ENCODE assay signal across 10 cellular contexts in genomic region chr7:43756368-43757072, GRCh38. TPM values are rescaled to one million over a fixed set of nuclear protein-coding genes. Genes with fewer than 3 reads are reported as not detected.
DNase-seq lines count a peak whose midpoint lies in the region; ATAC-seq and TF ChIP-seq lines count a peak whose summit lies in the region.
"Had no signal": no experiment of that assay in that cellular context is flagged by ENCODE, and none has a peak within 500 bp of the region (broad histone marks: within the 10 kb centered on the region; RNA-seq: fewer than 3 reads in every experiment).

No MANE protein-coding gene starts in this region.

- no peak overlapping the region for H4K91ac ChIP-seq in trophoblast cell (ENCODE audit: low read depth, low read length)

- TF ChIP-seq CTCF in CD4-positive, alpha-beta T cell (IDR thresholded peaks at IDR 0.05), result no peak
- TF ChIP-seq CTCF in HFFc6 (IDR thresholded peaks at IDR 0.05) (no peak), thyroid gland (IDR thresholded peaks at IDR 0.05) (no peak)

- H3K4me3 Mint-ChIP-seq in CD4-positive, alpha-beta T cell, result peak overlapping the region; percentile 91
- H3K4me3 Mint-ChIP-seq in HFFc6, result peak overlapping the region; percentile 48
- peak overlapping the region; percentile 0 for H3K4me3 Mint-ChIP-seq in activated CD4-positive, alpha-beta memory T cell treated with anti-CD3 and anti-CD28 coated beads for 36 hours

- H3K36me3 ChIP-seq in trophoblast cell (ENCODE audit: control insufficient read depth in 1 of 2, insufficient read depth in 2 of 2, low read length in 2 of 2) (no peaks in the 10 kb centered on the region), thyroid gland (no peaks in the 10 kb centered on the region)

- no peaks in the 10 kb centered on the region for H3K9me3 Mint-ChIP-seq in CD4-positive, alpha-beta T cell
- no peaks in the 10 kb centered on the region for H3K9me3 Mint-ChIP-seq in HFFc6
- no peaks in the 10 kb centered on the region for H3K9me3 Mint-ChIP-seq in activated CD4-positive, alpha-beta memory T cell treated with anti-CD3 and anti-CD28 coated beads for 36 hours

- intact Hi-C loops in CD4-positive, alpha-beta T cell (cut with DNase I, micrococcal nuclease), result no loop called here
- intact Hi-C loops in activated CD4-positive, alpha-beta memory T cell treated with anti-CD3 and anti-CD28 coated beads for 36 hours (cut with micrococcal nuclease), result loop anchor here (1.0 kb wide), 1 partner anchor 21 kb away; no protein-coding TSS in a partner anchor
- intact Hi-C loops in thyroid gland (cut with DNase I), result no loop called here

- H3K79me1 ChIP-seq in trophoblast cell (ENCODE audit: low read length), result peaks cover 3% of the 10 kb centered on the region

- H2AFZ ChIP-seq in trophoblast cell (ENCODE audit: insufficient read depth, low read length, poor library complexity), result no peak overlapping the region

- no peak overlapping the region for H2BK12ac ChIP-seq in trophoblast cell (ENCODE audit: low read length)

- no peak overlapping the region for H3K23ac ChIP-seq in trophoblast cell (ENCODE audit: low read length)

- no peak overlapping the region for H4K8ac ChIP-seq in trophoblast cell (ENCODE audit: low read depth, low read length)

- H3K18ac ChIP-seq in trophoblast cell (ENCODE audit: low read length), result no peak overlapping the region

- WGBS in trophoblast cell (ENCODE audit: extremely low coverage, insufficient coverage, insufficient read length), result no CpG with 5 or more reads among the region's 1 CpG
- WGBS in thyroid gland, 2 donors, result 91% methylated on average over 1 of the region's 1 CpG

- H2AK5ac ChIP-seq in trophoblast cell (ENCODE audit: low read length), result no peak overlapping the region

- no peaks in the 10 kb centered on the region for H3K27me3 ChIP-seq in CD4-positive, alpha-beta T cell (ENCODE audit: control insufficient read depth, insufficient read depth, low read length)
- H3K27me3 ChIP-seq in trophoblast cell (ENCODE audit: insufficient read depth, low read length) (peaks cover 8% of the 10 kb centered on the region), thyroid gland (no peaks in the 10 kb centered on the region)

- peak overlapping the region; percentile 64 for H3K27ac Mint-ChIP-seq in CD4-positive, alpha-beta T cell
- H3K27ac Mint-ChIP-seq in HFFc6, result peak overlapping the region; percentile 68
- no peak overlapping the region for H3K27ac Mint-ChIP-seq in activated CD4-positive, alpha-beta memory T cell treated with anti-CD3 and anti-CD28 coated beads for 36 hours

- no peak overlapping the region for H3K27ac ChIP-seq in CD4-positive, alpha-beta T cell (ENCODE audit: low read depth, low read length)
- no peak overlapping the region for H3K27ac ChIP-seq in trophoblast cell (ENCODE audit: low read depth, low read length)
- no peak overlapping the region for H3K27ac ChIP-seq in thyroid gland

- DNase-seq in CD4-positive, alpha-beta T cell, result no peak
- DNase-seq in HFFc6 (peak; percentile 70), kidney glomerular epithelial cell (lab: John Stamatoyannopoulos, UW) (peak; percentile 29), trophoblast cell (no peak), COLO829 (ENCODE audit: low spot score) (no peak), thyroid gland (no peak)
- peak; percentile 55 for DNase-seq in activated CD4-positive, alpha-beta memory T cell treated with anti-CD3 and anti-CD28 coated beads for 36 hours
- DNase-seq in effector CD4-positive, alpha-beta T cell, result no peak

- CTCF ChIA-PET in CD4-positive, alpha-beta T cell (lab: Charles Lee), result interaction anchor here (1.2 kb wide), 1 partner anchor 174 kb away, joined by 3 read pairs; the partner anchor contains the start of gene STK17A
- CTCF ChIA-PET in activated CD4-positive, alpha-beta memory T cell treated with anti-CD3 and anti-CD28 coated beads for 36 hours (lab: Charles Lee), result interaction anchor here (1.5 to 4.0 kb wide), 3 partner anchors 82 to 174 kb away, joined by 3 to 20 read pairs (median 4); partner anchors contain the start of gene STK17A

- H3K36me3 Mint-ChIP-seq in CD4-positive, alpha-beta T cell (ENCODE audit: low read depth), result peaks cover 6% of the 10 kb centered on the region
- no peaks in the 10 kb centered on the region for H3K36me3 Mint-ChIP-seq in HFFc6 (ENCODE audit: low read depth)
- no peaks in the 10 kb centered on the region for H3K36me3 Mint-ChIP-seq in activated CD4-positive, alpha-beta memory T cell treated with anti-CD3 and anti-CD28 coated beads for 36 hours

- peaks cover 4% of the 10 kb centered on the region in 2 experiments for H3K4me1 ChIP-seq in trophoblast cell (ENCODE audit: control insufficient read depth in 1 of 2, insufficient read depth in 2 of 2, low read length in 2 of 2)
- H3K4me1 ChIP-seq in thyroid gland, result peaks cover 6 to 10% of the 10 kb centered on the region in 2 donors

- no peaks in the 10 kb centered on the region for H3K9me3 ChIP-seq in CD4-positive, alpha-beta T cell (ENCODE audit: control insufficient read depth, low read length)
- H3K9me3 ChIP-seq in trophoblast cell (ENCODE audit: insufficient read depth, low read depth, low read length) (peaks cover 2% of the 10 kb centered on the region), thyroid gland (no peaks in the 10 kb centered on the region)

- POLR2A ChIA-PET in CD4-positive, alpha-beta T cell (lab: Charles Lee), result no interaction called here
- POLR2A ChIA-PET in activated CD4-positive, alpha-beta memory T cell treated with anti-CD3 and anti-CD28 coated beads for 36 hours (lab: Charles Lee), result interaction anchor here (1.5 to 1.9 kb wide), 2 partner anchors 12 to 20 kb away, joined by 5 to 6 read pairs; no protein-coding TSS in a partner anchor

- H3K4me3 ChIP-seq in trophoblast cell (ENCODE audit: low read depth, low read length) (no peak overlapping the region), thyroid gland (replicated peaks in 1 of 3) (no peak overlapping the region)
- H3K4me3 ChIP-seq: skin epidermis had no signal

- no peak overlapping the region for H3K9ac ChIP-seq in trophoblast cell (ENCODE audit: low read length)

- no peak overlapping the region for H2BK120ac ChIP-seq in trophoblast cell (ENCODE audit: insufficient read depth, low read length, poor library complexity)

- H3K27me3 Mint-ChIP-seq in CD4-positive, alpha-beta T cell, result no peaks in the 10 kb centered on the region
- H3K27me3 Mint-ChIP-seq in HFFc6 (ENCODE audit: insufficient read depth), result peaks cover 9% of the 10 kb centered on the region; the same call in 1 of the 2 replicates
- H3K27me3 Mint-ChIP-seq in activated CD4-positive, alpha-beta memory T cell treated with anti-CD3 and anti-CD28 coated beads for 36 hours, result peaks cover 14% of the 10 kb centered on the region

- H3K4me2 ChIP-seq in trophoblast cell (ENCODE audit: low read length), result no peak overlapping the region

- no peak overlapping the region for H2BK5ac ChIP-seq in trophoblast cell (ENCODE audit: low read depth, low read length, poor library complexity)

- H3K79me2 ChIP-seq in trophoblast cell (ENCODE audit: control insufficient read depth, insufficient read depth, low read length, poor library complexity), result no peaks in the 10 kb centered on the region

- H3K14ac ChIP-seq in trophoblast cell (ENCODE audit: low read length), result no peak overlapping the region

- peaks cover 23% of the 10 kb centered on the region for H3K4me1 Mint-ChIP-seq in CD4-positive, alpha-beta T cell (ENCODE audit: low read depth)
- peaks cover 28% of the 10 kb centered on the region for H3K4me1 Mint-ChIP-seq in HFFc6 (ENCODE audit: low read depth)
- H3K4me1 Mint-ChIP-seq in activated CD4-positive, alpha-beta memory T cell treated with anti-CD3 and anti-CD28 coated beads for 36 hours (ENCODE audit: low read depth), result peaks cover 34% of the 10 kb centered on the region

- no peak overlapping the region for H3K4ac ChIP-seq in trophoblast cell (ENCODE audit: low read depth, low read length)

- TF ChIP-seq POLR2A in thyroid gland (IDR thresholded peaks at IDR 0.05), result no peak

- H4K12ac ChIP-seq in trophoblast cell (ENCODE audit: low read depth, low read length), result no peak overlapping the region

- no peak for ATAC-seq in CD4-positive, alpha-beta T cell (ENCODE audit: poor library complexity)
- ATAC-seq: Panc1 had no signal

RNA-seq across cellular contexts. Expression of gene BLVRA, which starts 2.0 kb away (rescaled TPM):
- 10 to 100 TPM; 15.7 TPM for total RNA-seq in CD4-positive, alpha-beta T cell
- total RNA-seq in HFFc6 (2021; fragmentation: NEBNext Ultra II Directional; extraction: Animal tissue kit (Norgen Biotek cat#: 25700)), result 10 to 100 TPM; 29.0 to 43.9 (median 36.0) TPM
- 10 to 100 TPM; 46.1 to 47.4 TPM for total RNA-seq in activated CD4-positive, alpha-beta memory T cell treated with anti-CD3 and anti-CD28 coated beads for 36 hours
- 3.4 and 4.0 TPM in 2 replicates for polyA plus RNA-seq in trophoblast cell (2013)
- total RNA-seq in thyroid gland, result 10 to 100 TPM; 28.5 to 44.5 (median 36.7) TPM

RNA-seq across cellular contexts. Expression of gene COA1, which starts 27.2 kb away (rescaled TPM):
- total RNA-seq in CD4-positive, alpha-beta T cell, result 10 to 100 TPM; 78.9 to 80.7 TPM
- 10 to 100 TPM; 52.5 to 61.5 (median 57.3) TPM for total RNA-seq in HFFc6 (2021; fragmentation: NEBNext Ultra II Directional; extraction: Animal tissue kit (Norgen Biotek cat#: 25700))
- 10 to 100 TPM; 78.9 to 79.6 TPM for total RNA-seq in activated CD4-positive, alpha-beta memory T cell treated with anti-CD3 and anti-CD28 coated beads for 36 hours
- 53.7 and 54.7 TPM in 2 replicates for polyA plus RNA-seq in trophoblast cell (2013)
- total RNA-seq in thyroid gland, result 10 to 100 TPM; 59.4 to 72.0 (median 68.7) TPM

Comparison
In these comparisons a context has a peak if more than half of its experiments do, and no peak if none do; other contexts are left out.
1. DNase-seq: peak in HFFc6 (single experiment), activated CD4-positive, alpha-beta memory T cell treated with anti-CD3 and anti-CD28 coated beads for 36 hours (single experiment) and kidney glomerular epithelial cell (single experiment); none in CD4-positive, alpha-beta T cell (0 of 10), trophoblast cell (0 of 2), COLO829 (single experiment), effector CD4-positive, alpha-beta T cell (single experiment) and thyroid gland (0 of 2).
2. H3K4me3 Mint-ChIP-seq: peak in every context shown above with its lines; median percentile 91 in CD4-positive, alpha-beta T cell; 48 in HFFc6; 0 in activated CD4-positive, alpha-beta memory T cell treated with anti-CD3 and anti-CD28 coated beads for 36 hours.